Comparison of ENCODE assay signal across 7 cellular contexts in genomic region chr5:14204785-14205321, GRCh38.
DNase-seq lines count a peak whose midpoint lies in the region; ATAC-seq and TF ChIP-seq lines count a peak whose summit lies in the region.

No MANE protein-coding gene starts in this region.

- no peak overlapping the region for H3K27ac Mint-ChIP-seq in activated T-helper 2 cell treated with anti-CD3 and anti-CD28 coated beads, Interferon-gamma antibody, Interleukin-2, Interleukin-4, amounts not matched to agents 10 μg/mL and 5 μg/mL and 100 μg/mL, durations not matched to agents 14 hours and 24 hours and 36 hours
- no peak overlapping the region for H3K27ac Mint-ChIP-seq in activated naive CD4-positive, alpha-beta T cell treated with anti-CD3 and anti-CD28 coated beads, Interleukin-2, amount 10 ng/mL, durations not matched to agents 7 days and 5 days

- H3K27ac ChIP-seq in gastroesophageal sphincter = peak overlapping the region; percentile 75 to 88 (median 81)

- peak overlapping the region in 1 of 2 donors; percentile 30 for H3K4me3 ChIP-seq in gastroesophageal sphincter
- peak overlapping the region; percentile 5 for H3K4me3 ChIP-seq in retinal pigment epithelial cell (ENCODE audit: low read length)

- no peaks in the 10 kb centered on the region for H3K27me3 ChIP-seq in gastroesophageal sphincter

- TF ChIP-seq CTCF in gastroesophageal sphincter (IDR thresholded peaks at IDR 0.05) (no peak), retinal pigment epithelial cell (conservative IDR thresholded peaks at IDR 0.05; ENCODE audit: low read depth, low read length) (no peak)

- H3K9me3 ChIP-seq in gastroesophageal sphincter = no peaks in the 10 kb centered on the region

- peak; percentile 20 for ATAC-seq in HG03097 (IDR thresholded peaks at IDR 0.05; ENCODE audit: low FRiP score, unreplicated experiment)
- peak; percentile 83 for ATAC-seq in gastroesophageal sphincter
- ATAC-seq in GM21390 (IDR thresholded peaks at IDR 0.05; ENCODE audit: unreplicated experiment) = no peak

- H3K4me1 Mint-ChIP-seq in activated T-helper 2 cell treated with anti-CD3 and anti-CD28 coated beads, Interferon-gamma antibody, Interleukin-2, Interleukin-4, amounts not matched to agents 10 μg/mL and 5 μg/mL and 100 μg/mL, durations not matched to agents 14 hours and 24 hours and 36 hours (ENCODE audit: low read depth) = peaks cover 17% of the 10 kb centered on the region
- peaks cover 2% of the 10 kb centered on the region for H3K4me1 Mint-ChIP-seq in activated naive CD4-positive, alpha-beta T cell treated with anti-CD3 and anti-CD28 coated beads, Interleukin-2, amount 10 ng/mL, durations not matched to agents 7 days and 5 days

- no peak overlapping the region for H3K4me3 Mint-ChIP-seq in activated T-helper 2 cell treated with anti-CD3 and anti-CD28 coated beads, Interferon-gamma antibody, Interleukin-2, Interleukin-4, amounts not matched to agents 10 μg/mL and 5 μg/mL and 100 μg/mL, durations not matched to agents 14 hours and 24 hours and 36 hours (ENCODE audit: low read depth)
- H3K4me3 Mint-ChIP-seq in activated naive CD4-positive, alpha-beta T cell treated with anti-CD3 and anti-CD28 coated beads, Interleukin-2, amount 10 ng/mL, durations not matched to agents 7 days and 5 days = no peak overlapping the region

- WGBS in gastroesophageal sphincter (ENCODE audit: low coverage in 1 of 2), 2 donors = 0 to 10% methylated on average over 4 to 8 of the region's 9 CpGs

- peaks cover 18 to 94% (median 25%) of the 10 kb centered on the region in 3 donors for H3K4me1 ChIP-seq in gastroesophageal sphincter

- CTCF ChIA-PET in activated naive CD4-positive, alpha-beta T cell treated with anti-CD3 and anti-CD28 coated beads, Interleukin-2, amount 10 ng/mL, durations not matched to agents 7 days and 5 days (lab: Charles Lee) = no interaction called here

- no peaks in the 10 kb centered on the region for H3K36me3 ChIP-seq in gastroesophageal sphincter

- in situ Hi-C loops in SK-MEL-5 (cut with HindIII; ENCODE audit: low pct_unique_long_range_greater_than_20kb, low sequenced_read_pairs) = no loop called here

- TF ChIP-seq POLR2A in gastroesophageal sphincter (IDR thresholded peaks at IDR 0.05) = no peak

- H3K36me3 Mint-ChIP-seq in activated T-helper 2 cell treated with anti-CD3 and anti-CD28 coated beads, Interferon-gamma antibody, Interleukin-2, Interleukin-4, amounts not matched to agents 10 μg/mL and 5 μg/mL and 100 μg/mL, durations not matched to agents 14 hours and 24 hours and 36 hours (ENCODE audit: low read depth) = no peaks in the 10 kb centered on the region
- H3K36me3 Mint-ChIP-seq in activated naive CD4-positive, alpha-beta T cell treated with anti-CD3 and anti-CD28 coated beads, Interleukin-2, amount 10 ng/mL, durations not matched to agents 7 days and 5 days = no peaks in the 10 kb centered on the region

- no peaks in the 10 kb centered on the region for H3K9me3 Mint-ChIP-seq in activated T-helper 2 cell treated with anti-CD3 and anti-CD28 coated beads, Interferon-gamma antibody, Interleukin-2, Interleukin-4, amounts not matched to agents 10 μg/mL and 5 μg/mL and 100 μg/mL, durations not matched to agents 14 hours and 24 hours and 36 hours
- no peaks in the 10 kb centered on the region for H3K9me3 Mint-ChIP-seq in activated naive CD4-positive, alpha-beta T cell treated with anti-CD3 and anti-CD28 coated beads, Interleukin-2, amount 10 ng/mL, durations not matched to agents 7 days and 5 days

- peak; percentile 75 for DNase-seq in SK-MEL-5 (ENCODE audit: low read depth, low spot score)
- DNase-seq in retinal pigment epithelial cell (ENCODE audit: low read depth) = no peak
- no peak for DNase-seq in activated T-helper 2 cell treated with anti-CD3 and anti-CD28 coated beads, Interferon-gamma antibody, Interleukin-2, Interleukin-4, amounts not matched to agents 10 μg/mL and 5 μg/mL and 100 μg/mL, durations not matched to agents 14 hours and 24 hours and 36 hours (ENCODE audit: low spot score)
- no peak for DNase-seq in activated naive CD4-positive, alpha-beta T cell treated with anti-CD3 and anti-CD28 coated beads, Interleukin-2, amount 10 ng/mL, durations not matched to agents 7 days and 5 days

- intact Hi-C loops in activated T-helper 2 cell treated with anti-CD3 and anti-CD28 coated beads, Interferon-gamma antibody, Interleukin-2, Interleukin-4, amounts not matched to agents 10 μg/mL and 5 μg/mL and 100 μg/mL, durations not matched to agents 14 hours and 24 hours and 36 hours (cut with micrococcal nuclease) = no loop called here

- H3K27me3 Mint-ChIP-seq in activated T-helper 2 cell treated with anti-CD3 and anti-CD28 coated beads, Interferon-gamma antibody, Interleukin-2, Interleukin-4, amounts not matched to agents 10 μg/mL and 5 μg/mL and 100 μg/mL, durations not matched to agents 14 hours and 24 hours and 36 hours (ENCODE audit: low read depth) = peaks cover 5% of the 10 kb centered on the region
- H3K27me3 Mint-ChIP-seq in activated naive CD4-positive, alpha-beta T cell treated with anti-CD3 and anti-CD28 coated beads, Interleukin-2, amount 10 ng/mL, durations not matched to agents 7 days and 5 days = peaks cover 12% of the 10 kb centered on the region

- no peak for TF ChIP-seq EP300 in gastroesophageal sphincter (IDR thresholded peaks at IDR 0.05)
